Comparison of ENCODE assay signal across 26 cellular contexts in genomic region chr11:108685419-108686161, GRCh38. TPM values are rescaled to one million over a fixed set of nuclear protein-coding genes. Genes with fewer than 3 reads are reported as not detected.
A peak's percentile ranks its signal among the peaks of the same experiment; 100 is the strongest.
DNase-seq lines count a peak whose midpoint lies in the region; ATAC-seq, FAIRE-seq and TF ChIP-seq lines count a peak whose summit lies in the region.
"Had no signal": no experiment of that assay in that cellular context is flagged by ENCODE, and none has a peak within 500 bp of the region (broad histone marks: within the 10 kb centered on the region; RNA-seq: fewer than 3 reads in every experiment).

No MANE protein-coding gene starts in this region.

- peaks cover 6% of the 10 kb centered on the region for H3K4me1 Mint-ChIP-seq in astrocyte (ENCODE audit: low read depth, unreplicated experiment)
- H3K4me1 Mint-ChIP-seq: B cell, IgD-negative memory B cell had no signal

- no peak overlapping the region for H3K9ac ChIP-seq in astrocyte (ENCODE audit: low read length)

- DNase-seq in HCEC 1CT (peak; percentile 32), astrocyte (ENCODE audit: low read depth) (no peak), fibroblast of pulmonary artery (ENCODE audit: low read depth) (peak; percentile 39), WERI-Rb-1 (no peak), amniotic stem cell (lab: John Stamatoyannopoulos, UW) (no peak)
- DNase-seq: CD4-positive, CD25-positive, alpha-beta regulatory T cell; COR-L47; DMS 273 treated with DMSO at 0.1 percent for 48 hours; DND-41; Kasumi-1; MM.1S; NCI-H1092; NCI-H1436 treated with DMSO at 0.1 percent for 48 hours; NCI-H2029; NCI-H345; NCI-H524 treated with DMSO at 0.1 percent for 48 hours; SIG-M5 had no signal

- H3K27ac Mint-ChIP-seq in astrocyte (ENCODE audit: unreplicated experiment) = no peak overlapping the region
- H3K27ac Mint-ChIP-seq: B cell; CD4-positive, CD25-positive, alpha-beta regulatory T cell; IgD-negative memory B cell had no signal

- H3K36me3 Mint-ChIP-seq in astrocyte (ENCODE audit: low read depth, unreplicated experiment) = peaks cover 3% of the 10 kb centered on the region

- H3K9me3 Mint-ChIP-seq in astrocyte (ENCODE audit: unreplicated experiment) = peaks cover 4% of the 10 kb centered on the region
- H3K9me3 Mint-ChIP-seq: CD4-positive, CD25-positive, alpha-beta regulatory T cell had no signal

- FAIRE-seq in astrocyte (lab: Jason Lieb, UNC) = peak; percentile 37
- FAIRE-seq: GM12891, H1, HTR-8/SVneo had no signal

- peaks cover 5% of the 10 kb centered on the region for H3K79me2 ChIP-seq in ACC112 (ENCODE audit: control insufficient read depth, insufficient read depth, low read length, unreplicated experiment)
- peaks cover 19% of the 10 kb centered on the region for H3K79me2 ChIP-seq in astrocyte (ENCODE audit: insufficient read depth, low read length)

- peak overlapping the region; percentile 39 for H3K4me2 ChIP-seq in astrocyte (ENCODE audit: low read length)

- H3K9me3 ChIP-seq in astrocyte (ENCODE audit: insufficient read depth, low read depth, low read length) (no peaks in the 10 kb centered on the region), WERI-Rb-1 (ENCODE audit: severe bottlenecking) (no peaks in the 10 kb centered on the region)

- H3K4me3 Mint-ChIP-seq in astrocyte (ENCODE audit: unreplicated experiment) = no peak overlapping the region
- H3K4me3 Mint-ChIP-seq: B cell; CD4-positive, CD25-positive, alpha-beta regulatory T cell; IgD-negative memory B cell had no signal

- H3K4me1 ChIP-seq in ACC112 (ENCODE audit: control insufficient read depth, insufficient read depth, low read length, unreplicated experiment) (peaks cover 7% of the 10 kb centered on the region), astrocyte (ENCODE audit: insufficient read depth, low read length) (peaks cover 6% of the 10 kb centered on the region)

- H3K27ac ChIP-seq in ACC112 (ENCODE audit: low read depth, low read length) (peak overlapping the region; percentile 62; the same call in 1 of the 2 replicates), astrocyte (ENCODE audit: low read depth, low read length) (peak overlapping the region; percentile 54), WERI-Rb-1 (no peak overlapping the region)
- H3K27ac ChIP-seq: 22Rv1 had no signal

- no peak overlapping the region for H2AFZ ChIP-seq in ACC112 (ENCODE audit: low read length, unreplicated experiment)
- H2AFZ ChIP-seq in astrocyte (ENCODE audit: low read depth, low read length) = no peak overlapping the region

- H3K4me3 ChIP-seq in ACC112 (ENCODE audit: low read depth, low read length) (no peak overlapping the region), astrocyte (ENCODE audit: insufficient read depth, low read depth, low read length) (no peak overlapping the region), fibroblast of pulmonary artery (replicated peaks; ENCODE audit: low read depth, low read length) (no peak overlapping the region), WERI-Rb-1 (ENCODE audit: low read depth, low read length) (no peak overlapping the region)

- H3K36me3 ChIP-seq in ACC112 (ENCODE audit: insufficient read depth, low read length) (peaks cover 10% of the 10 kb centered on the region), astrocyte (ENCODE audit: insufficient read depth, low read length) (peaks cover 8% of the 10 kb centered on the region), WERI-Rb-1 (peaks cover 21% of the 10 kb centered on the region)

- ATAC-seq in HG03469 (IDR thresholded peaks at IDR 0.05; ENCODE audit: unreplicated experiment) (no peak), HG03354 (IDR thresholded peaks at IDR 0.05; ENCODE audit: poor library complexity, severe bottlenecking, unreplicated experiment) (no peak)

- TF ChIP-seq CTCF in astrocyte (IDR thresholded peaks at IDR 0.05; ENCODE audit: insufficient read depth, low read depth, low read length) = no peak
- no peak for TF ChIP-seq CTCF in fibroblast of pulmonary artery (IDR thresholded peaks at IDR 0.05; ENCODE audit: low read length, missing control alignments)
- TF ChIP-seq CTCF in WERI-Rb-1 (IDR thresholded peaks at IDR 0.05; ENCODE audit: low read depth, low read length) = no peak

- H3K27me3 ChIP-seq in ACC112 (ENCODE audit: insufficient read depth, low read length) (no peaks in the 10 kb centered on the region), astrocyte (ENCODE audit: insufficient read depth, low read length) (no peaks in the 10 kb centered on the region), WERI-Rb-1 (ENCODE audit: insufficient read depth, low read depth, severe bottlenecking) (no peaks in the 10 kb centered on the region)

- H4K20me1 ChIP-seq in astrocyte (ENCODE audit: insufficient read depth, low read length) = no peaks in the 10 kb centered on the region

- H3K27me3 Mint-ChIP-seq in astrocyte (ENCODE audit: low read depth, unreplicated experiment) = no peaks in the 10 kb centered on the region
- H3K27me3 Mint-ChIP-seq: B cell; CD4-positive, CD25-positive, alpha-beta regulatory T cell; IgD-negative memory B cell had no signal

RNA-seq across cellular contexts. Expression of gene DDX10, which starts 20.7 kb away (rescaled TPM):
- 27.1 and 32.2 TPM in 2 replicates for total RNA-seq in astrocyte

Comparison
In these comparisons a context has a peak if more than half of its experiments do, and no peak if none do; other contexts are left out.
1. DNase-seq: peak in HCEC 1CT (single experiment) and fibroblast of pulmonary artery (single experiment); none in astrocyte (single experiment), WERI-Rb-1 (single experiment) and amniotic stem cell (single experiment).